1 cellular context compared by ENCODE assay signal in the genomic region with DNA sequence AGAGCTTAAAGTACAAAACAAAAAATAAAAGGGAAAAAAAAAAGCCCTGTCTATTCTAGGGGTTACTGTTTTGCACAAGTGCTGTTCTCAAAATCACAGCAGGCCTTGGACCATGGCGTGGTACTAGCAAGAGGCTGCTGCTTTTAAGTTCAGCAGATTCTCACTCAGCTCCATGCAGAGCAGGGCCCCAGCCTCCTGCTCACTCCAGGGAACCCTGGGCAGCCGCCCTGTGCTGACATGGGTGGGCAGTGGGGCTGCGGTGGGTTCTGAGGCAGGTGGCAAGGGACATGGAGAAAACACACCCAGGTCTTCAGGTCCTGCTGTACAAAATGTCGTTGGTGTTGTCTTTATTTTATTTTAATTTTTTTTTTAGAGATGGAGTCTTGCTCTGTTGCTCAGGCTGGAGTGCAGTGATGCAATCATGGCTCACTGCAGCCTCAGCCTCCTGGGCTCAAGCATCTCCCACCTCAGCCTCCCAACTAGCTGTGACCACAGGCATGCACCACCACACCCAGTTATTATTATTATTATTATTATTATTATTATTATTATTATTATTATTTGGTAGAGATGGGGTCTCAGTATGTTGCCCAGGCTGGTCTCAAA.
TF ChIP-seq lines count a peak whose summit lies in the region.

No MANE protein-coding gene starts in this region.

TF ChIP-seq in IMR-90, 13 proteins besides CTCF, POLR2A, EP300 and RAD21:
- TF ChIP-seq CHD1 (IDR thresholded peaks at IDR 0.05; ENCODE audit: low read depth, low read length) (no peak), MAFK (IDR thresholded peaks at IDR 0.05; ENCODE audit: low read depth, low read length) (no peak), MXI1 (IDR thresholded peaks at IDR 0.05; ENCODE audit: borderline replicate concordance, low read depth, low read length) (no peak), SMC3 (IDR thresholded peaks at IDR 0.05; ENCODE audit: low read depth, low read length) (no peak), NFE2L2 (IDR thresholded peaks at IDR 0.05; ENCODE audit: low read depth, low read length) (no peak)
- TF ChIP-seq, protein P1, sequence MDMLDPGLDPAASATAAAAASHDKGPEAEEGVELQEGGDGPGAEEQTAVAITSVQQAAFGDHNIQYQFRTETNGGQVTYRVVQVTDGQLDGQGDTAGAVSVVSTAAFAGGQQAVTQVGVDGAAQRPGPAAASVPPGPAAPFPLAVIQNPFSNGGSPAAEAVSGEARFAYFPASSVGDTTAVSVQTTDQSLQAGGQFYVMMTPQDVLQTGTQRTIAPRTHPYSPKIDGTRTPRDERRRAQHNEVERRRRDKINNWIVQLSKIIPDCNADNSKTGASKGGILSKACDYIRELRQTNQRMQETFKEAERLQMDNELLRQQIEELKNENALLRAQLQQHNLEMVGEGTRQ (IDR thresholded peaks at IDR 0.05; ENCODE audit: low read depth, low read length): no peak
